Comparison of ENCODE assay signal across 8 cellular contexts in the genomic region with DNA sequence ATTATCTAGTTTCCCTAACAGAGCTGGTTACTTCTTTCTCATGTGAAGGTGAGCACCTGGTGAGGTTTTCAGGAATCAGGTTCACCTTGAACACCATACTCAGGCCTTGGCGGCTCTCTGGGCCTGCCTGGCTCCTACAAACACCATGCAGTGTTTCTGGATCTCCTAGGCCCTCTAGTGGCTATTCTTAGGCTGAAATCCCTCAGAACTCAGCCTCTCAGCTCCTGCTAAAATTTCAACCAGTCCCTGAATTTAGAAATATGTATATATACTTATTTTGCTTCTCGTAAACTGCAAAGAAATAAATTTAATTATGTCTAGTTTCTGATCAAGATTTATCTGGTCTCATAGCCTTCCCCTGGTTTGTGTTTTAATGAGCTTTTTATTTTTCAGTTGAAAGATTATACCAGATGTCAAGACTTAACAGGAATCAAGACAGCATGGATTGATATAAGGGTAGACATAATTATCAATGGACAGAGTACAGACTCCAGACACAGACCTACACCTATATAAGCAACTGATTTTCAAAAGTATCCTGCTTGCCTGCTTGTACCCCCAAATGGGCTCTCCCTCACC. TPM values are rescaled to one million over a fixed set of nuclear protein-coding genes. Genes with fewer than 3 reads are reported as not detected.
DNase-seq lines count a peak whose midpoint lies in the region; ATAC-seq and TF ChIP-seq lines count a peak whose summit lies in the region.

No MANE protein-coding gene starts in this region.

- POLR2A ChIA-PET in AG04450 (lab: Yijun Ruan, JAX): no interaction called here

- intact Hi-C loops in psoas muscle (cut with DNase I): loop anchor here (2.0 to 10.0 kb wide), 3 partner anchors 112 to 470 kb away; no protein-coding TSS in a partner anchor

- H3K36me3 ChIP-seq in cardiac muscle cell (no peaks in the 10 kb centered on the region), psoas muscle (ENCODE audit: insufficient read depth in 1 of 2, low read depth in 1 of 2) (no peaks in the 10 kb centered on the region)

- H3K27me3 ChIP-seq in AG04450 (ENCODE audit: control insufficient read depth, insufficient read depth, low read length): no peaks in the 10 kb centered on the region
- no peaks in the 10 kb centered on the region for H3K27me3 ChIP-seq in cardiac muscle cell
- no peaks in the 10 kb centered on the region for H3K27me3 ChIP-seq in psoas muscle (ENCODE audit: insufficient read depth in 3 of 3, low read length in 2 of 3)

- no peak overlapping the region for H3K4me3 ChIP-seq in AG04450 (ENCODE audit: low read depth, low read length)
- no peak overlapping the region for H3K4me3 ChIP-seq in GM12875 (ENCODE audit: low read depth, low read length)
- H3K4me3 ChIP-seq in cardiac muscle cell: no peak overlapping the region
- no peak overlapping the region for H3K4me3 ChIP-seq in psoas muscle

- DNase-seq in AG04450 (ENCODE audit: low read depth, low spot score): peak; percentile 18
- DNase-seq in NCI-H2196 (lab: John Stamatoyannopoulos, UW; ENCODE audit: unreplicated experiment): peak; percentile 70
- DNase-seq in activated T-cell treated with anti-CD3 and anti-CD28 coated beads, Interleukin-2, amount 50 U/mL, for 48 hours: peak; percentile 22 to 23
- peak; percentile 73 to 75 for DNase-seq in cardiac muscle cell (ENCODE audit: low read depth in 1 of 2, low spot score in 1 of 2)
- DNase-seq in psoas muscle: peak; percentile 12 to 39
- no peak for DNase-seq in cortex of kidney (lab: John Stamatoyannopoulos, UW)

- H3K9me3 ChIP-seq in AG04450 (ENCODE audit: control insufficient read depth, insufficient read depth, low read length): no peaks in the 10 kb centered on the region
- H3K9me3 ChIP-seq in cardiac muscle cell (ENCODE audit: low read depth): no peaks in the 10 kb centered on the region
- no peaks in the 10 kb centered on the region for H3K9me3 ChIP-seq in psoas muscle

- H3K4me1 ChIP-seq in cardiac muscle cell (ENCODE audit: low read depth) (no peaks in the 10 kb centered on the region), psoas muscle (no peaks in the 10 kb centered on the region)

- CTCF ChIA-PET in AG04450 (lab: Charles Lee): interaction anchor here (0.6 to 6.8 kb wide), 65 partner anchors 9 to 1459 kb away, joined by 3 to 213 read pairs (median 5); a partner anchor contains a TSS

- peak; percentile 91 for TF ChIP-seq CTCF in AG04450 (IDR thresholded peaks at IDR 0.05; ENCODE audit: low read depth, low read length)
- peak; percentile 64; the same call in 1 of the 2 replicates for TF ChIP-seq CTCF in GM12875 (IDR thresholded peaks at IDR 0.05; ENCODE audit: borderline replicate concordance, insufficient read depth, low read depth, low read length)
- TF ChIP-seq CTCF in cardiac muscle cell (IDR thresholded peaks at IDR 0.05; ENCODE audit: low read depth, low read length): peak; percentile 87
- TF ChIP-seq CTCF in psoas muscle (IDR thresholded peaks at IDR 0.05): peak; percentile 69

- ATAC-seq in HG03095 (IDR thresholded peaks at IDR 0.05; ENCODE audit: unreplicated experiment) (peak; percentile 68), psoas muscle (peak in 3 of 4 donors; percentile 63 to 73 (median 63))

- WGBS in psoas muscle, 3 donors: 27 to 45% (median 34%) methylated on average over 2 of the region's 2 CpGs

- H3K27ac ChIP-seq in AG04450 (ENCODE audit: low read depth, low read length) (no peak overlapping the region), cardiac muscle cell (no peak overlapping the region), psoas muscle (no peak overlapping the region)

RNA-seq across cellular contexts. Expression of a gene that starts 55.9 kb away (rescaled TPM):
- polyA plus RNA-seq in AG04450 (2011; rRNA removed) (0.71 and 0.78 TPM in 2 replicates), cardiac muscle cell (4.3 and 8.9 TPM in 2 replicates), psoas muscle (1 to 10 TPM in 2 of 3 donors, under 1 TPM in 1; 0.52 to 1.3 (median 1.3) TPM)
- polyA minus RNA-seq in AG04450 (2011; rRNA and poly(A)+ RNA removed): 0.60 and 0.65 TPM in 2 replicates
- total RNA-seq in cardiac muscle cell (6.6 and 8.0 TPM in 2 replicates), psoas muscle (1 to 10 TPM; 1.1 to 2.7 (median 1.7) TPM)
